ENCODE assay signal across 18 cellular contexts in genomic region chr15:71449363-71449762, GRCh38.
"Had no signal": no experiment of that assay in that cellular context is flagged by ENCODE, and none has a peak within 500 bp of the region (broad histone marks: within the 10 kb centered on the region; RNA-seq: fewer than 3 reads in every experiment).

No MANE protein-coding gene starts in this region.

- ATAC-seq: activated CD8-positive, alpha-beta T cell treated with anti-CD3 and anti-CD28 coated beads for 36 hours; activated T-cell treated with anti-CD3 and anti-CD28 coated beads, Interleukin-2, amount 50 U/mL, for 4 hours; activated T-helper 17 cell treated with anti-CD3 and anti-CD28 coated beads, Interleukin-2, amount 50 U/mL, for 72 hours; naive thymus-derived CD4-positive, alpha-beta T cell; T-cell had no signal

- H3K4me3 ChIP-seq: gastrocnemius medialis, ovary, testis, transverse colon had no signal

- H3K9me3 Mint-ChIP-seq: activated CD4-positive, alpha-beta T cell treated with anti-CD3 and anti-CD28 coated beads, Interleukin-2, amount 10 ng/mL, durations not matched to agents 7 days and 5 days; activated CD8-positive, alpha-beta T cell treated with anti-CD3 and anti-CD28 coated beads for 36 hours; activated naive CD4-positive, alpha-beta T cell treated with anti-CD3 and anti-CD28 coated beads, Interleukin-2, amount 50 U/mL, for 24 hours; activated T-cell treated with anti-CD3 and anti-CD28 coated beads, Interleukin-2, amount 50 U/mL, for 4 hours; activated T-helper 17 cell treated with anti-CD3 and anti-CD28 coated beads, Interleukin-2, amount 50 U/mL, for 72 hours; mesothelial cell of epicardium; naive thymus-derived CD4-positive, alpha-beta T cell; T-cell; WTC11 had no signal

- H3K4me1 Mint-ChIP-seq: activated CD4-positive, alpha-beta T cell treated with anti-CD3 and anti-CD28 coated beads, Interleukin-2, amount 10 ng/mL, durations not matched to agents 7 days and 5 days; activated naive CD4-positive, alpha-beta T cell treated with anti-CD3 and anti-CD28 coated beads, Interleukin-2, amount 50 U/mL, for 24 hours; activated T-helper 17 cell treated with anti-CD3 and anti-CD28 coated beads, Interleukin-2, amount 50 U/mL, for 72 hours; naive thymus-derived CD4-positive, alpha-beta T cell; T-cell had no signal

- H3K4me1 ChIP-seq: testis had no signal

- DNase-seq: activated CD4-positive, alpha-beta T cell treated with anti-CD3 and anti-CD28 coated beads for 1 hour; activated CD4-positive, alpha-beta T cell treated with anti-CD3 and anti-CD28 coated beads, Interleukin-2, amount 10 ng/mL, durations not matched to agents 7 days and 5 days; activated CD8-positive, alpha-beta T cell treated with anti-CD3 and anti-CD28 coated beads for 36 hours; activated T-cell treated with anti-CD3 and anti-CD28 coated beads, Interleukin-2, amount 50 U/mL, for 4 hours; effector CD4-positive, alpha-beta T cell; gastrocnemius medialis; naive thymus-derived CD4-positive, alpha-beta T cell; stimulated activated CD4-positive, alpha-beta T cell treated with anti-CD3 and anti-CD28 coated beads, Interleukin-2, amount 100 ng/mL, for 24 hours; stimulated activated naive CD4-positive, alpha-beta T cell treated with Interleukin-2 at 50 U/mL for 16 hours; T-cell; transverse colon had no signal

- H3K36me3 ChIP-seq: gastrocnemius medialis, ovary, transverse colon had no signal

- H3K27me3 ChIP-seq: gastrocnemius medialis, ovary, testis, transverse colon had no signal

- H3K4me3 Mint-ChIP-seq: activated CD4-positive, alpha-beta T cell treated with anti-CD3 and anti-CD28 coated beads, Interleukin-2, amount 10 ng/mL, durations not matched to agents 7 days and 5 days; activated CD8-positive, alpha-beta T cell treated with anti-CD3 and anti-CD28 coated beads for 36 hours; activated naive CD4-positive, alpha-beta T cell treated with anti-CD3 and anti-CD28 coated beads, Interleukin-2, amount 50 U/mL, for 24 hours; activated T-cell treated with anti-CD3 and anti-CD28 coated beads, Interleukin-2, amount 50 U/mL, for 4 hours; activated T-helper 17 cell treated with anti-CD3 and anti-CD28 coated beads, Interleukin-2, amount 50 U/mL, for 72 hours; mesothelial cell of epicardium; naive thymus-derived CD4-positive, alpha-beta T cell; T-cell; WTC11 had no signal

- H3K9me3 ChIP-seq: gastrocnemius medialis, ovary, testis, transverse colon had no signal

- H3K27ac ChIP-seq: ovary, testis, transverse colon had no signal

- H3K36me3 Mint-ChIP-seq: activated naive CD4-positive, alpha-beta T cell treated with anti-CD3 and anti-CD28 coated beads, Interleukin-2, amount 50 U/mL, for 24 hours; mesothelial cell of epicardium; naive thymus-derived CD4-positive, alpha-beta T cell; T-cell; WTC11 had no signal

- H3K27me3 Mint-ChIP-seq: activated CD4-positive, alpha-beta T cell treated with anti-CD3 and anti-CD28 coated beads, Interleukin-2, amount 10 ng/mL, durations not matched to agents 7 days and 5 days; activated CD8-positive, alpha-beta T cell treated with anti-CD3 and anti-CD28 coated beads for 36 hours had no signal

- H3K27ac Mint-ChIP-seq: activated CD4-positive, alpha-beta T cell treated with anti-CD3 and anti-CD28 coated beads, Interleukin-2, amount 10 ng/mL, durations not matched to agents 7 days and 5 days; activated CD8-positive, alpha-beta T cell treated with anti-CD3 and anti-CD28 coated beads for 36 hours; activated naive CD4-positive, alpha-beta T cell treated with anti-CD3 and anti-CD28 coated beads, Interleukin-2, amount 50 U/mL, for 24 hours; activated T-helper 17 cell treated with anti-CD3 and anti-CD28 coated beads, Interleukin-2, amount 50 U/mL, for 72 hours; naive thymus-derived CD4-positive, alpha-beta T cell; progenitor cell of endocrine pancreas; T-cell; WTC11 had no signal
